ENCODE assay signal across 2 cellular contexts in the genomic region with DNA sequence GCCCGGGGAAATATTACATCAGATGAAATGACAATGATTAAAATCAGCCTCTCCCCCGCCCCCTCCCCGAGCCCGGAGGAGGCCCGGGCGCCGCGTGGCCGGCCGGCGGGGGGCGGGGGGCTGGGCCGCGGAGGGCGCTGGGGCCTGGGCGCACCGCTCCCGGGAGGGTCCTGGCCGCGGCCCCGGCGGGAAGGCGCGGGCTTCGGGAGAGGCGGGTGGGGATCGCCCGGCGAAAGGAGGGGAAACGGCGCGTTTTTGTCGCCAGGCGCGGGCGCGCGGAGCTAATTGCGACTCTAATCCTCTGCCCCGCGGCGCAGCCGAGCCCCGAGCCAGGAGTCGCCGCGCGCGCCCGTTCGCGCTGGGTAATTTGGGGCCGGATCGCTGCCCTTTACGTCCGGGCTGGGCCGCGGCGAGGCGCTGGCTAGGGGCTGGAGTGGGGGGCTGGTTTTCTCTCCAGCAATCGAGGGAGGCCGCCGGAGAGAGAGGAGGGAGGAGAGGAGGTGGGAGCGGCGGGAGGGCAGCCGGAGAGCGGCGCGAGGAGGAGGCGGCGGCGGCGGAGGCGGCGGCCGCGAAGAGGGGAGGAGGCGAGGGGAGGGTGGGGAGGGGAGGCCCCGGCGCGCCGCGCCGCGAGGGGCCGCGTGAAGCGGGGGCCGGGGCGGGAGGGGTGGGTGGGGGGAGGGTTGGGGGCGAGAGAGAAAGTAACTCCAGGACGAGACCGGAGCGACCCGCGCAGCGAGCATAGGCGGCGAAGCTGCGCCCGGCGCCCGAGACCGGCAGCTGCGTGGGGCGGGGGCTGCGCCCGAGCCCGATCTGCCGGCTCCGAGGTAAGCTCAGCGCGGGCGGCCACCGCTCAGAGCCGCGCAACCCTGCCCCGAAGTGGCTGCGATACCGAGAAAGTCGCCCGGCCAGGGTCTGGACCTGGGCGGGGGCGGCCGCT.
TF ChIP-seq lines count a peak whose summit lies in the region.

TSS of gene KCTD15 (plus strand) at position 707 of the 937 bp plus-strand sequence. CDS start 3,585 bp downstream, outside the sequence.

TF ChIP-seq in HCT116, 20 proteins besides CTCF, POLR2A, EP300 and RAD21 (continued from another document):
- TF ChIP-seq, protein P1, sequence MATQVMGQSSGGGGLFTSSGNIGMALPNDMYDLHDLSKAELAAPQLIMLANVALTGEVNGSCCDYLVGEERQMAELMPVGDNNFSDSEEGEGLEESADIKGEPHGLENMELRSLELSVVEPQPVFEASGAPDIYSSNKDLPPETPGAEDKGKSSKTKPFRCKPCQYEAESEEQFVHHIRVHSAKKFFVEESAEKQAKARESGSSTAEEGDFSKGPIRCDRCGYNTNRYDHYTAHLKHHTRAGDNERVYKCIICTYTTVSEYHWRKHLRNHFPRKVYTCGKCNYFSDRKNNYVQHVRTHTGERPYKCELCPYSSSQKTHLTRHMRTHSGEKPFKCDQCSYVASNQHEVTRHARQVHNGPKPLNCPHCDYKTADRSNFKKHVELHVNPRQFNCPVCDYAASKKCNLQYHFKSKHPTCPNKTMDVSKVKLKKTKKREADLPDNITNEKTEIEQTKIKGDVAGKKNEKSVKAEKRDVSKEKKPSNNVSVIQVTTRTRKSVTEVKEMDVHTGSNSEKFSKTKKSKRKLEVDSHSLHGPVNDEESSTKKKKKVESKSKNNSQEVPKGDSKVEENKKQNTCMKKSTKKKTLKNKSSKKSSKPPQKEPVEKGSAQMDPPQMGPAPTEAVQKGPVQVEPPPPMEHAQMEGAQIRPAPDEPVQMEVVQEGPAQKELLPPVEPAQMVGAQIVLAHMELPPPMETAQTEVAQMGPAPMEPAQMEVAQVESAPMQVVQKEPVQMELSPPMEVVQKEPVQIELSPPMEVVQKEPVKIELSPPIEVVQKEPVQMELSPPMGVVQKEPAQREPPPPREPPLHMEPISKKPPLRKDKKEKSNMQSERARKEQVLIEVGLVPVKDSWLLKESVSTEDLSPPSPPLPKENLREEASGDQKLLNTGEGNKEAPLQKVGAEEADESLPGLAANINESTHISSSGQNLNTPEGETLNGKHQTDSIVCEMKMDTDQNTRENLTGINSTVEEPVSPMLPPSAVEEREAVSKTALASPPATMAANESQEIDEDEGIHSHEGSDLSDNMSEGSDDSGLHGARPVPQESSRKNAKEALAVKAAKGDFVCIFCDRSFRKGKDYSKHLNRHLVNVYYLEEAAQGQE (IDR thresholded peaks at IDR 0.05; ENCODE audit: low read depth), result no peak
- TF ChIP-seq MAX (IDR thresholded peaks at IDR 0.05) (peak; percentile 48; the same call in 1 of the 2 replicates), CBX3 (IDR thresholded peaks at IDR 0.05; ENCODE audit: low read depth) (no peak), ZFX (IDR thresholded peaks at IDR 0.05) (peak; percentile 81)
TF ChIP-seq in HCT116: peak in this region for 2.

TF ChIP-seq in SK-N-SH treated with all-trans-retinoic acid at 6 μM for 48 hours, 23 proteins besides CTCF, POLR2A, EP300 and RAD21 (continued from another document):
- TF ChIP-seq, protein P2, sequence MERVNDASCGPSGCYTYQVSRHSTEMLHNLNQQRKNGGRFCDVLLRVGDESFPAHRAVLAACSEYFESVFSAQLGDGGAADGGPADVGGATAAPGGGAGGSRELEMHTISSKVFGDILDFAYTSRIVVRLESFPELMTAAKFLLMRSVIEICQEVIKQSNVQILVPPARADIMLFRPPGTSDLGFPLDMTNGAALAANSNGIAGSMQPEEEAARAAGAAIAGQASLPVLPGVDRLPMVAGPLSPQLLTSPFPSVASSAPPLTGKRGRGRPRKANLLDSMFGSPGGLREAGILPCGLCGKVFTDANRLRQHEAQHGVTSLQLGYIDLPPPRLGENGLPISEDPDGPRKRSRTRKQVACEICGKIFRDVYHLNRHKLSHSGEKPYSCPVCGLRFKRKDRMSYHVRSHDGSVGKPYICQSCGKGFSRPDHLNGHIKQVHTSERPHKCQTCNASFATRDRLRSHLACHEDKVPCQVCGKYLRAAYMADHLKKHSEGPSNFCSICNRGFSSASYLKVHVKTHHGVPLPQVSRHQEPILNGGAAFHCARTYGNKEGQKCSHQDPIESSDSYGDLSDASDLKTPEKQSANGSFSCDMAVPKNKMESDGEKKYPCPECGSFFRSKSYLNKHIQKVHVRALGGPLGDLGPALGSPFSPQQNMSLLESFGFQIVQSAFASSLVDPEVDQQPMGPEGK (CRISPR knock-in tag; IDR thresholded peaks at IDR 0.05; ENCODE audit: borderline replicate concordance), result no peak
- TF ChIP-seq SNAI2 (CRISPR knock-in tag; IDR thresholded peaks at IDR 0.05) (no peak), PPARA (CRISPR knock-in tag; IDR thresholded peaks at IDR 0.05; ENCODE audit: borderline replicate concordance) (no peak), ZC3H10 (CRISPR knock-in tag; IDR thresholded peaks at IDR 0.05) (no peak)
